8 cellular contexts compared by ENCODE assay signal in genomic region chr6:3748208-3748701, GRCh38. TPM values are rescaled to one million over a fixed set of nuclear protein-coding genes. Genes with fewer than 3 reads are reported as not detected.
DNase-seq lines count a peak whose midpoint lies in the region; ATAC-seq, FAIRE-seq and TF ChIP-seq lines count a peak whose summit lies in the region.

No MANE protein-coding gene starts in this region.

- H3K4me1 ChIP-seq in gastroesophageal sphincter (peaks cover 4 to 88% (median 56%) of the 10 kb centered on the region in 3 donors), pancreas (peaks cover 0 to 9% (median 5%) of the 10 kb centered on the region in 3 donors)

- intact Hi-C loops in pancreas (cut with DNase I): loop anchor here in 2 of 3 donors (10.0 kb wide), 3 partner anchors 137 to 257 kb away; no protein-coding TSS in a partner anchor

- H3K4me3 ChIP-seq in AG04449 (ENCODE audit: low read depth, low read length) (peak overlapping the region; percentile 92), gastroesophageal sphincter (peak overlapping the region in 1 of 2 donors; percentile 86), pancreas (no peak overlapping the region)

- POLR2A ChIA-PET in AG04449 (lab: Yijun Ruan, JAX): interaction anchor here (0.6 to 3.3 kb wide), 7 partner anchors 60 to 249 kb away, joined by 3 to 27 read pairs (median 4); partner anchors contain the start of gene FAM50B

- no peaks in the 10 kb centered on the region for H3K9me3 ChIP-seq in gastroesophageal sphincter
- no peaks in the 10 kb centered on the region for H3K9me3 ChIP-seq in pancreas

- no peak for DNase-seq in AG04449 (ENCODE audit: low read depth, low spot score)
- peak; percentile 45 for DNase-seq in GM12892 (ENCODE audit: insufficient read length)
- peak; percentile 30 for DNase-seq in NCI-H2227 (lab: John Stamatoyannopoulos, UW; ENCODE audit: unreplicated experiment)
- peak; percentile 66 to 67 for DNase-seq in activated T-cell treated with anti-CD3 and anti-CD28 coated beads, Interleukin-2, amount 50 U/mL, for 48 hours
- DNase-seq in pancreas: peak in 4 of 6 donors; percentile 34 to 69 (median 62)
- no peak for DNase-seq in NCI-H2107 treated with DMSO at 0.1 percent for 48 hours (lab: John Stamatoyannopoulos, UW; ENCODE audit: unreplicated experiment)

- 58% methylated on average over 9 of the region's 10 CpGs; no CpG with 5 or more reads in 1 of the 2 donors for WGBS in gastroesophageal sphincter (ENCODE audit: low coverage in 1 of 2), 2 donors
- WGBS in pancreas, 2 donors: 58 to 61% methylated on average over 10 of the region's 10 CpGs

- H3K36me3 ChIP-seq in gastroesophageal sphincter (peaks cover 0 to 4% of the 10 kb centered on the region in 2 donors), pancreas (no peaks in the 10 kb centered on the region)

- CTCF ChIA-PET in AG04449 (lab: Yijun Ruan, JAX): interaction anchor here (0.7 to 11.7 kb wide), 34 partner anchors 9 to 270 kb away, joined by 3 to 267 read pairs (median 7); partner anchors contain the start of gene FAM50B

- TF ChIP-seq CTCF in AG04449 (IDR thresholded peaks at IDR 0.05; ENCODE audit: insufficient read depth, low read length, missing control alignments): peak; percentile 81
- TF ChIP-seq CTCF in gastroesophageal sphincter (IDR thresholded peaks at IDR 0.05): peak in 3 of 4 experiments; percentile 50 to 67 (median 58)
- peak in 3 of 4 donors; percentile 22 to 31 (median 26) for TF ChIP-seq CTCF in pancreas (IDR thresholded peaks at IDR 0.05)

- TF ChIP-seq EP300 in gastroesophageal sphincter (IDR thresholded peaks at IDR 0.05): no peak

- TF ChIP-seq POLR2A in GM12892 (IDR thresholded peaks at IDR 0.05; ENCODE audit: low read depth, low read length) (no peak), gastroesophageal sphincter (IDR thresholded peaks at IDR 0.05) (peak in 1 of 2 donors; percentile 15)

- no peaks in the 10 kb centered on the region for H3K27me3 ChIP-seq in gastroesophageal sphincter
- H3K27me3 ChIP-seq in pancreas: no peaks in the 10 kb centered on the region

- ATAC-seq in gastroesophageal sphincter: peak; percentile 11
- ATAC-seq in pancreas: peak in 3 of 4 donors; percentile 17 to 42 (median 37)
- ATAC-seq in HG03175 (IDR thresholded peaks at IDR 0.05; ENCODE audit: unreplicated experiment): no peak

- FAIRE-seq in GM12892 (lab: Jason Lieb, UNC): peak; percentile 30
- no peak for FAIRE-seq in pancreas (lab: Jason Lieb, UNC)

- H3K27ac ChIP-seq in gastroesophageal sphincter (peak overlapping the region in 3 of 4 donors; percentile 97 to 99 (median 98)), pancreas (no peak overlapping the region)

RNA-seq across cellular contexts. Expression of gene PXDC1, which starts 3.3 kb away (rescaled TPM):
- 1.9 TPM for polyA plus RNA-seq in GM12892 (2012; ENCODE audit: missing spikeins)
- total RNA-seq in gastroesophageal sphincter: 100 to 1,000 TPM in 3 of 4 donors, 10 to 100 TPM in 1; 78.3 to 182 (median 152) TPM
- total RNA-seq in pancreas: 10 to 100 TPM in 3 of 6 donors, 1 to 10 TPM in 3; 5.2 to 18.4 (median 9.6) TPM
- polyA plus RNA-seq in pancreas: 10 to 100 TPM; 13.7 to 19.7 TPM

Comparison
In these comparisons a context has a peak if more than half of its experiments do, and no peak if none do; other contexts are left out.
1. DNase-seq: peak in GM12892 (single experiment), NCI-H2227 (single experiment), activated T-cell treated with anti-CD3 and anti-CD28 coated beads, Interleukin-2, amount 50 U/mL, for 48 hours (2 of 2) and pancreas (4 of 6); none in AG04449 (single experiment) and NCI-H2107 treated with DMSO at 0.1 percent for 48 hours (single experiment).
2. CTCF ChIP-seq: peak in every context shown above with its lines; median percentile 81 in AG04449; 58 in gastroesophageal sphincter; 26 in pancreas.
3. H3K27ac ChIP-seq: peak in gastroesophageal sphincter (3 of 4); none in pancreas (0 of 4).
4. RNA of gene PXDC1, which starts 3.3 kb away (total RNA-seq): 78.3 to 182 TPM in gastroesophageal sphincter; 5.2 to 18.4 TPM in pancreas; every median in the first group is over 4 times any median in the second.